8 cellular contexts compared by ENCODE assay signal in genomic region chr9:4740373-4740622, GRCh38. TPM values are rescaled to one million over a fixed set of nuclear protein-coding genes. Genes with fewer than 3 reads are reported as not detected.
DNase-seq lines count a peak whose midpoint lies in the region; ATAC-seq and TF ChIP-seq lines count a peak whose summit lies in the region.

No MANE protein-coding gene starts in this region.

- no peak for TF ChIP-seq CTCF in AG10803 (conservative IDR thresholded peaks at IDR 0.05; ENCODE audit: low read length)
- no peak for TF ChIP-seq CTCF in brain microvascular endothelial cell (IDR thresholded peaks at IDR 0.05; ENCODE audit: low read depth, low read length, missing control alignments)

- no peaks in the 10 kb centered on the region for H3K36me3 ChIP-seq in brain microvascular endothelial cell (replicated peaks)
- no peaks in the 10 kb centered on the region for H3K36me3 ChIP-seq in mesenchymal stem cell (ENCODE audit: control insufficient read depth in 1 of 2, insufficient read depth in 2 of 2, low read depth in 1 of 2, low read length in 2 of 2)

- H2BK15ac ChIP-seq in mesenchymal stem cell (ENCODE audit: low read depth, poor library complexity, severe bottlenecking): no peak overlapping the region

- ATAC-seq in HG02884 (IDR thresholded peaks at IDR 0.05; ENCODE audit: unreplicated experiment) (no peak), GM21737 (IDR thresholded peaks at IDR 0.05; ENCODE audit: unreplicated experiment) (no peak), GM21528 (IDR thresholded peaks at IDR 0.05; ENCODE audit: low FRiP score, unreplicated experiment) (no peak)

- no peaks in the 10 kb centered on the region for H3K9me3 ChIP-seq in mesenchymal stem cell (ENCODE audit: control insufficient read depth, low read length)

- H2AK5ac ChIP-seq in mesenchymal stem cell (ENCODE audit: low read length, severe bottlenecking): no peak overlapping the region

- H3K23ac ChIP-seq in mesenchymal stem cell (ENCODE audit: low read length in 2 of 2): peak overlapping the region in 1 of 2 experiments; percentile 72

- H3K79me1 ChIP-seq in mesenchymal stem cell (replicated peaks; ENCODE audit: low read length, poor library complexity, severe bottlenecking): peaks cover 9% of the 10 kb centered on the region

- 0% methylated on average over 4 of the region's 5 CpGs for WGBS in mesenchymal stem cell

- in situ Hi-C loops in brain microvascular endothelial cell (cut with HindIII; ENCODE audit: low pct_ligation_motif_present, low sequenced_read_pairs): no loop called here

- H4K91ac ChIP-seq in mesenchymal stem cell (ENCODE audit: low read length): no peak overlapping the region

- peak overlapping the region; percentile 4 for H3K27ac ChIP-seq in brain microvascular endothelial cell
- peak overlapping the region; percentile 51 for H3K27ac ChIP-seq in mesenchymal stem cell (ENCODE audit: low read length, poor library complexity, severe bottlenecking)

- peak overlapping the region; percentile 94 to 96 for H3K18ac ChIP-seq in mesenchymal stem cell (ENCODE audit: low read depth in 1 of 2, low read length in 2 of 2)

- no peak overlapping the region for H2BK5ac ChIP-seq in mesenchymal stem cell (ENCODE audit: low read depth, low read length, poor library complexity, severe bottlenecking)

- H4K8ac ChIP-seq in mesenchymal stem cell (ENCODE audit: low read length): peak overlapping the region; percentile 97

- DNase-seq in AG10803 (ENCODE audit: low read depth) (no peak), HT-29 (ENCODE audit: low spot score) (peak; percentile 79), brain microvascular endothelial cell (no peak), mesenchymal stem cell (peak; percentile 48), AG08395 (ENCODE audit: low spot score) (no peak)

- no peak overlapping the region for H3K14ac ChIP-seq in mesenchymal stem cell (ENCODE audit: low read length in 2 of 2)

- H3K4me1 ChIP-seq in mesenchymal stem cell (ENCODE audit: control insufficient read depth, insufficient read depth, low read depth, low read length): peaks cover 20% of the 10 kb centered on the region

- peak overlapping the region; percentile 84 for H3K4me2 ChIP-seq in mesenchymal stem cell (ENCODE audit: low read length, poor library complexity, severe bottlenecking)

- H2BK12ac ChIP-seq in mesenchymal stem cell (ENCODE audit: low read length in 2 of 2): no peak overlapping the region

- peak overlapping the region; percentile 85 for H2BK120ac ChIP-seq in mesenchymal stem cell (ENCODE audit: low read depth, low read length)

- peak overlapping the region; percentile 93 for H3K9ac ChIP-seq in mesenchymal stem cell (ENCODE audit: low read length)

- H3K27me3 ChIP-seq in brain microvascular endothelial cell (replicated peaks) (no peaks in the 10 kb centered on the region), mesenchymal stem cell (ENCODE audit: control insufficient read depth in 1 of 2, insufficient read depth in 1 of 2, low read length in 2 of 2) (no peaks in the 10 kb centered on the region)

- peak overlapping the region; percentile 80 for H3K4me3 ChIP-seq in AG10803 (ENCODE audit: low read length)
- peak overlapping the region; percentile 82 for H3K4me3 ChIP-seq in brain microvascular endothelial cell (ENCODE audit: low read depth, low read length)
- peak overlapping the region; percentile 90 to 92 for H3K4me3 ChIP-seq in mesenchymal stem cell (ENCODE audit: insufficient read depth in 1 of 2, low read depth in 1 of 2, low read length in 2 of 2)

- no peak overlapping the region for H3K4ac ChIP-seq in mesenchymal stem cell (ENCODE audit: low read depth in 1 of 2, low read length in 2 of 2)

- peak overlapping the region; percentile 100 for H2AFZ ChIP-seq in mesenchymal stem cell (ENCODE audit: low read depth, low read length)

RNA-seq across cellular contexts. Expression of gene AK3, which starts 0.7 kb away (rescaled TPM):
- total RNA-seq in HT-29 (2014; rRNA removed; shearing (Covaris generic)): 114 TPM in 2 replicates
- 48.7 TPM for polyA plus RNA-seq in mesenchymal stem cell (2013, experiment 1 of 2)
- 50.3 TPM for polyA plus RNA-seq in mesenchymal stem cell (2013, experiment 2 of 2)

RNA-seq across cellular contexts. Expression of gene RCL1, which starts 52.4 kb away (rescaled TPM):
- total RNA-seq in HT-29 (2014; rRNA removed; shearing (Covaris generic)): 35.1 and 51.7 TPM in 2 replicates
- polyA plus RNA-seq in mesenchymal stem cell (2013, experiment 1 of 2): 12.5 TPM
- 13.8 TPM for polyA plus RNA-seq in mesenchymal stem cell (2013, experiment 2 of 2)

Comparison
In these comparisons a context has a peak if more than half of its experiments do, and no peak if none do; other contexts are left out.
1. DNase-seq: peak in HT-29 (single experiment) and mesenchymal stem cell (single experiment); none in AG10803 (single experiment), brain microvascular endothelial cell (single experiment) and AG08395 (single experiment).
2. Peak in every context shown above with its lines, with median percentiles within 50 percentile points of each other: H3K4me3 ChIP-seq.